ENCODE assay signal across 8 cellular contexts in the genomic region with DNA sequence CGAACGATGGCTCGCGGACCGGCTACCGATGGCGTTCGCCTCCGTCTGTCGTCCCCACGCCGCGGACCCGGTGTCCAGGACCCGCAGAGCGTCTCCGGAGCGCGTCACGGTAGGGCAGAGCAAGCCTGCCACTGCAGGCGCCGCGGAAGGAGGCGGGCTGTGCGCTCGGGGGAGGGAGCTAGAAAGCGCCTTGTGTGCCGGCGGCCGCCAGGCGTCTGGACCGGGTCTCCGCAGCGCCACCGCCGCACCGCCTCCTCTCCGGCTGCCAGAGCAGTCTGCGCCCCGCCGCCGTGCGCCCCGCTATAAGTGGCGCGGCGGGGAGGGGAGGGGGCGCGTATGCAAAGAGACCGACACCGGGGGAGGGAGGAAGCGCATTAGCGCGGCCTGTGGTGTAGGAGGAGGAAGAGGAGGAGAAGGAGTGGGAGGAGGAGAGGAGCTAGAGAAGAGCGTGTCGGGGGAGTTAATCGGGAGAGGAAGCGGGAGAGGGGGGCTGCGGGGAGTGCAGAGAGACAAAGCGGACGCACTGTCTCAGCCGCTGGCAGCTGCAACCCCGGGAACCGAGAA. TPM values are rescaled to one million over a fixed set of nuclear protein-coding genes. Genes with fewer than 3 reads are reported as not detected.
A peak's percentile ranks its signal among the peaks of the same experiment; 100 is the strongest.
DNase-seq lines count a peak whose midpoint lies in the region; ATAC-seq and TF ChIP-seq lines count a peak whose summit lies in the region.

A gene with protein sequence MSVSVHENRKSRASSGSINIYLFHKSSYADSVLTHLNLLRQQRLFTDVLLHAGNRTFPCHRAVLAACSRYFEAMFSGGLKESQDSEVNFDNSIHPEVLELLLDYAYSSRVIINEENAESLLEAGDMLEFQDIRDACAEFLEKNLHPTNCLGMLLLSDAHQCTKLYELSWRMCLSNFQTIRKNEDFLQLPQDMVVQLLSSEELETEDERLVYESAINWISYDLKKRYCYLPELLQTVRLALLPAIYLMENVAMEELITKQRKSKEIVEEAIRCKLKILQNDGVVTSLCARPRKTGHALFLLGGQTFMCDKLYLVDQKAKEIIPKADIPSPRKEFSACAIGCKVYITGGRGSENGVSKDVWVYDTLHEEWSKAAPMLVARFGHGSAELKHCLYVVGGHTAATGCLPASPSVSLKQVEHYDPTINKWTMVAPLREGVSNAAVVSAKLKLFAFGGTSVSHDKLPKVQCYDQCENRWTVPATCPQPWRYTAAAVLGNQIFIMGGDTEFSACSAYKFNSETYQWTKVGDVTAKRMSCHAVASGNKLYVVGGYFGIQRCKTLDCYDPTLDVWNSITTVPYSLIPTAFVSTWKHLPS (minus strand): TSS at position 279 of the 564 bp plus-strand sequence. CDS start 4,243 bp downstream, outside the sequence.

- H3K9me3 ChIP-seq in AG04450 (ENCODE audit: control insufficient read depth, insufficient read depth, low read length): no peaks in the 10 kb centered on the region; the same call in 1 of the 2 replicates

- peak within 1 kb of the TSS; percentile 95 for H3K4me3 Mint-ChIP-seq in chondrocyte (ENCODE audit: unreplicated experiment)

- peak within 1 kb of the TSS; percentile 93 for H3K4me3 ChIP-seq in AG04450 (ENCODE audit: low read depth, low read length)
- peak within 1 kb of the TSS; percentile 97 for H3K4me3 ChIP-seq in kidney epithelial cell (ENCODE audit: low read depth, low read length)

- peak within 1 kb of the TSS; percentile 96 for H3K27ac Mint-ChIP-seq in chondrocyte (ENCODE audit: unreplicated experiment)

- POLR2A ChIA-PET in AG04450 (lab: Yijun Ruan, JAX): interaction anchor here (0.7 to 1.7 kb wide), 12 partner anchors 9 to 734 kb away, joined by 3 to 9 read pairs (median 4); no protein-coding TSS in a partner anchor

- DNase-seq in AG04450 (ENCODE audit: low read depth, low spot score): peak; percentile 42
- DNase-seq in NCI-H2227 treated with DMSO at 0.1 percent for 48 hours (lab: John Stamatoyannopoulos, UW): peak; percentile 78
- DNase-seq in activated CD4-positive, CD25-positive, alpha-beta regulatory T cell treated with anti-CD3 and anti-CD28 coated beads, Interleukin-2, amount 50 U/mL, for 72 hours: peak; percentile 68
- DNase-seq in chondrocyte (ENCODE audit: low spot score): peak; percentile 95
- DNase-seq in kidney epithelial cell (ENCODE audit: low read depth): no peak
- DNase-seq in stimulated activated CD4-positive, alpha-beta T cell treated with anti-CD3 and anti-CD28 coated beads, Interleukin-15, amount 100 ng/mL, for 1 hour (ENCODE audit: low read depth in 1 of 2, low spot score in 1 of 2): peak; percentile 48 to 62

- H3K9me3 Mint-ChIP-seq in chondrocyte (ENCODE audit: low read depth): no peaks in the 10 kb centered on the region

- H3K27me3 Mint-ChIP-seq in chondrocyte (ENCODE audit: low read depth): no peaks in the 10 kb centered on the region

- CTCF ChIA-PET in AG04450 (lab: Charles Lee): interaction anchor here (0.6 to 6.9 kb wide), 29 partner anchors 8 to 1016 kb away, joined by 3 to 76 read pairs (median 3); no protein-coding TSS in a partner anchor

- H3K36me3 ChIP-seq in kidney epithelial cell (ENCODE audit: control insufficient read depth, insufficient read depth, low read length): peaks cover 4% of the 10 kb centered on the region

- H3K36me3 Mint-ChIP-seq in chondrocyte (ENCODE audit: low read depth): peaks cover 6% of the 10 kb centered on the region

- H3K27me3 ChIP-seq in AG04450 (ENCODE audit: control insufficient read depth, insufficient read depth, low read length) (no peaks in the 10 kb centered on the region), kidney epithelial cell (ENCODE audit: control insufficient read depth, insufficient read depth, low read length) (no peaks in the 10 kb centered on the region)

- H3K27ac ChIP-seq in AG04450 (ENCODE audit: low read depth, low read length): peak within 1 kb of the TSS; percentile 75

- peak; percentile 51 for ATAC-seq in GM18861 (IDR thresholded peaks at IDR 0.05; ENCODE audit: unreplicated experiment)
- ATAC-seq in HG03097 (IDR thresholded peaks at IDR 0.05; ENCODE audit: low FRiP score, unreplicated experiment): peak; percentile 56

- TF ChIP-seq CTCF in AG04450 (IDR thresholded peaks at IDR 0.05; ENCODE audit: low read depth, low read length): peak; percentile 57
- peak; percentile 75 for TF ChIP-seq CTCF in chondrocyte (IDR thresholded peaks at IDR 0.05)
- TF ChIP-seq CTCF in kidney epithelial cell (IDR thresholded peaks at IDR 0.05; ENCODE audit: insufficient read depth, low read length, poor library complexity, severe bottlenecking): no peak

- H3K4me1 Mint-ChIP-seq in chondrocyte (ENCODE audit: low read depth): peaks cover 60% of the 10 kb centered on the region

RNA-seq across cellular contexts. Expression of the gene that starts here (rescaled TPM):
- 19.3 and 23.1 TPM in 2 replicates for polyA plus RNA-seq in AG04450 (2011; rRNA removed)
- 31.9 and 45.9 TPM in 2 replicates for polyA minus RNA-seq in AG04450 (2011; rRNA and poly(A)+ RNA removed)
- total RNA-seq in chondrocyte: 37.4 to 53.6 TPM (median 51.1 TPM) in 3 replicates
- total RNA-seq in kidney epithelial cell: 72.5 and 104 TPM in 2 replicates
